32 cellular contexts compared by ENCODE assay signal in the genomic region with DNA sequence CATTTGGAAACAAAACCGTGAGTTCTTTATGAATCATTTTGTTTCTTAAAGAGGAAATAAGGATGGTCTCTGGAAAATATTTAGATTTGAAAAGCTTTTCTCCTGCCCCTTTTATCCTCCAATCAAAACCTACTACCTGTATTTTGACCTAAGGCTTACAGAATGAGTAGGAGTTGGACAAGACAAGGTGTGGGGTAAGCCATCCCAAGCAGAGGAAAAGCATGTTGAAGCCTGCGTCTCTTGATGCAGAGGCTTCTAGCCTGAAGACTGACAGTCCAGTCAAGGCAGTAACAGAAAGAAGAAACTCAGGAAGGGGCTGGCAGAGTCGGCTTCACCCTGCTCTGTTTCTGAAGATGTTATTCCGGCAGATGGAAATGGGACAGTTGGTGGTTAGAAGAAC.
"Had no signal": no experiment of that assay in that cellular context is flagged by ENCODE, and none has a peak within 500 bp of the region (broad histone marks: within the 10 kb centered on the region; RNA-seq: fewer than 3 reads in every experiment).

No MANE protein-coding gene starts in this region.

- H3K4me1 ChIP-seq: parathyroid adenoma, psoas muscle, right lobe of liver, spleen, suprapubic skin, testis, tibial artery, transverse colon, upper lobe of right lung, uterus had no signal

- H3K9me3 Mint-ChIP-seq: nephron progenitor cell; neural crest cell; stimulated activated memory B cell treated with anti-CD40 and anti-IgM and Interleukin-4, amounts not matched to agents 10 μg/mL and 1 μg/mL and 100 μg/mL, for 72 hours; stimulated activated naive CD8-positive, alpha-beta T cell treated with anti-CD3 and anti-CD28 coated beads, Interleukin-15, amount 100 ng/mL, for 72 hours; type B pancreatic cell had no signal

- H3K27ac Mint-ChIP-seq: naive thymus-derived CD8-positive, alpha-beta T cell; natural killer cell treated with Interleukin-12 subunit alpha and Interleukin-12 subunit beta and Interleukin-15 and Interleukin-18, amount 100 ng/mL, for 72 hours; nephron progenitor cell; progenitor cell of endocrine pancreas; stimulated activated memory B cell treated with anti-CD40 and anti-IgM and Interleukin-4, amounts not matched to agents 10 μg/mL and 1 μg/mL and 100 μg/mL, for 72 hours; stimulated activated naive CD8-positive, alpha-beta T cell treated with anti-CD3 and anti-CD28 coated beads, Interleukin-15, amount 100 ng/mL, for 72 hours; type B pancreatic cell had no signal

- H3K79me2 ChIP-seq: parathyroid adenoma had no signal

- H2AFZ ChIP-seq: parathyroid adenoma had no signal

- H3K27ac ChIP-seq: ovary, parathyroid adenoma, psoas muscle, right lobe of liver, skin epidermis, spleen, suprapubic skin, testis, tibial artery, transverse colon, upper lobe of right lung, uterus had no signal

- H3K36me3 ChIP-seq: ovary, right lobe of liver, spleen, suprapubic skin, tibial artery, transverse colon, upper lobe of right lung, uterus had no signal

- H3K4me3 Mint-ChIP-seq: naive thymus-derived CD8-positive, alpha-beta T cell; natural killer cell treated with Interleukin-12 subunit alpha and Interleukin-12 subunit beta and Interleukin-15 and Interleukin-18, amount 100 ng/mL, for 72 hours; nephron progenitor cell; neural crest cell; stimulated activated memory B cell treated with anti-CD40 and anti-IgM and Interleukin-4, amounts not matched to agents 10 μg/mL and 1 μg/mL and 100 μg/mL, for 72 hours; stimulated activated naive CD8-positive, alpha-beta T cell treated with anti-CD3 and anti-CD28 coated beads, Interleukin-15, amount 100 ng/mL, for 72 hours; type B pancreatic cell had no signal

- H3K4me3 ChIP-seq: ovary, psoas muscle, right lobe of liver, skin epidermis, smooth muscle cell, spleen, suprapubic skin, testis, tibial artery, transverse colon, upper lobe of right lung, uterus had no signal

- DNase-seq: naive thymus-derived CD8-positive, alpha-beta T cell; nephron progenitor cell; occipital lobe; ovary; posterior cingulate gyrus; psoas muscle; right cardiac atrium; right lobe of liver; spleen; stimulated activated CD4-positive, alpha-beta T cell treated with anti-CD3 and anti-CD28 coated beads, Interleukin-12 subunit alpha, Interleukin-12 subunit beta, amount 100 ng/mL, for 4 hours; stimulated activated CD4-positive, alpha-beta T cell treated with anti-CD3 and anti-CD28 coated beads, Interleukin-1b, Interleukin-23, amount 100 ng/mL, for 48 hours; stimulated activated CD4-positive, alpha-beta T cell treated with anti-CD3 and anti-CD28 coated beads, Interleukin-4, amount 100 ng/mL, for 1 hour; stimulated activated CD4-positive, alpha-beta T cell treated with anti-CD3 and anti-CD28 coated beads, Interleukin-4, amount 100 ng/mL, for 4 hours; stimulated activated CD8-positive, alpha-beta memory T cell treated with anti-CD3 and anti-CD28 coated beads, Interleukin-4, amount 100 ng/mL, for 48 hours; stimulated activated naive CD4-positive, alpha-beta T cell; stimulated activated naive CD8-positive, alpha-beta T cell treated with anti-CD3 and anti-CD28 coated beads, Interleukin-15, amount 100 ng/mL, for 72 hours; stimulated activated naive CD8-positive, alpha-beta T cell treated with anti-CD3 and anti-CD28 coated beads, Interleukin-15, Interleukin-2, amounts not matched to agents 100 U/mL and 50 U/mL, for 24 hours; substantia nigra; testis; tibial artery; transverse colon; upper lobe of right lung; uterus had no signal

- H3K4me2 ChIP-seq: smooth muscle cell had no signal

- H3K27me3 Mint-ChIP-seq: natural killer cell treated with Interleukin-12 subunit alpha and Interleukin-12 subunit beta and Interleukin-15 and Interleukin-18, amount 100 ng/mL, for 72 hours; progenitor cell of endocrine pancreas; stimulated activated memory B cell treated with anti-CD40 and anti-IgM and Interleukin-4, amounts not matched to agents 10 μg/mL and 1 μg/mL and 100 μg/mL, for 72 hours; stimulated activated naive CD8-positive, alpha-beta T cell treated with anti-CD3 and anti-CD28 coated beads, Interleukin-15, amount 100 ng/mL, for 72 hours had no signal

- H3K4me1 Mint-ChIP-seq: naive thymus-derived CD8-positive, alpha-beta T cell; nephron progenitor cell; neural crest cell; stimulated activated memory B cell treated with anti-CD40 and anti-IgM and Interleukin-4, amounts not matched to agents 10 μg/mL and 1 μg/mL and 100 μg/mL, for 72 hours; stimulated activated naive CD8-positive, alpha-beta T cell treated with anti-CD3 and anti-CD28 coated beads, Interleukin-15, amount 100 ng/mL, for 72 hours had no signal

- H3K27me3 ChIP-seq: ovary, right lobe of liver, spleen, suprapubic skin, testis, tibial artery, transverse colon, upper lobe of right lung, uterus had no signal

- H3K9ac ChIP-seq: parathyroid adenoma had no signal

- H3K9me3 ChIP-seq: ovary, psoas muscle, right lobe of liver, spleen, suprapubic skin, testis, tibial artery, transverse colon, upper lobe of right lung, uterus had no signal

- H3K36me3 Mint-ChIP-seq: naive thymus-derived CD8-positive, alpha-beta T cell; natural killer cell treated with Interleukin-12 subunit alpha and Interleukin-12 subunit beta and Interleukin-15 and Interleukin-18, amount 100 ng/mL, for 72 hours; stimulated activated memory B cell treated with anti-CD40 and anti-IgM and Interleukin-4, amounts not matched to agents 10 μg/mL and 1 μg/mL and 100 μg/mL, for 72 hours; type B pancreatic cell had no signal
